Comparison of ENCODE assay signal across 34 cellular contexts in genomic region chr11:70549386-70549785, GRCh38.
"Had no signal": no experiment of that assay in that cellular context is flagged by ENCODE, and none has a peak within 500 bp of the region (broad histone marks: within the 10 kb centered on the region; RNA-seq: fewer than 3 reads in every experiment).

No MANE protein-coding gene starts in this region.

- H3K4me1 ChIP-seq: body of pancreas, esophagus muscularis mucosa, foreskin keratinocyte, gastrocnemius medialis had no signal

- DNase-seq: activated CD4-positive, alpha-beta memory T cell treated with anti-CD3 and anti-CD28 coated beads, Interleukin-2, amount 10 ng/mL, durations not matched to agents 7 days and 5 days; activated CD4-positive, alpha-beta T cell treated with anti-CD3 and anti-CD28 coated beads for 1 hour; activated CD4-positive, alpha-beta T cell treated with anti-CD3 and anti-CD28 coated beads for 4 hours; activated CD4-positive, alpha-beta T cell treated with anti-CD3 and anti-CD28 coated beads, Interleukin-2, amount 10 ng/mL, durations not matched to agents 7 days and 5 days; activated CD4-positive, alpha-beta T cell treated with anti-CD3 and anti-CD28 coated beads, Interleukin-2, amount 50 U/mL, for 4 hours; activated CD8-positive, alpha-beta memory T cell treated with anti-CD3 and anti-CD28 coated beads, Interleukin-2, amount 50 U/mL, for 48 hours; activated effector memory CD4-positive, alpha-beta T cell treated with Interleukin-2 at 50 U/mL for 16 hours; activated gamma-delta T cell treated with Interleukin-2 at 50 U/mL for 16 hours; activated naive CD4-positive, alpha-beta T cell treated with anti-CD3 and anti-CD28 coated beads, Interleukin-2, amount 50 U/mL, for 16 hours; activated naive CD4-positive, alpha-beta T cell treated with Interleukin-2 at 50 U/mL for 16 hours; activated T-cell treated with anti-CD3 and anti-CD28 coated beads for 4 hours; activated T-cell treated with anti-CD3 and anti-CD28 coated beads, Interleukin-2, amount 50 U/mL, for 24 hours; amniotic stem cell; anterior cingulate cortex; body of pancreas; caudate nucleus; cortex of kidney; dermis blood vessel endothelial cell; effector CD4-positive, alpha-beta T cell; effector memory CD8-positive, alpha-beta T cell; erythroblast; foreskin keratinocyte; gastrocnemius medialis; glutamatergic neuron; T-helper 1 cell; T-helper 17 cell; T1000 had no signal

- H3K4me1 Mint-ChIP-seq: activated CD4-positive, alpha-beta memory T cell treated with anti-CD3 and anti-CD28 coated beads, Interleukin-2, amount 10 ng/mL, durations not matched to agents 7 days and 5 days; activated CD4-positive, alpha-beta T cell treated with anti-CD3 and anti-CD28 coated beads, Interleukin-2, amount 10 ng/mL, durations not matched to agents 7 days and 5 days; activated T-helper 17 cell treated with anti-CD3 and anti-CD28 coated beads, Interleukin-2, amount 50 U/mL, for 72 hours; T-helper 17 cell had no signal

- H3K27me3 ChIP-seq: body of pancreas, foreskin keratinocyte had no signal

- H3K27me3 Mint-ChIP-seq: activated CD4-positive, alpha-beta memory T cell treated with anti-CD3 and anti-CD28 coated beads, Interleukin-2, amount 10 ng/mL, durations not matched to agents 7 days and 5 days; activated CD4-positive, alpha-beta T cell treated with anti-CD3 and anti-CD28 coated beads, Interleukin-2, amount 10 ng/mL, durations not matched to agents 7 days and 5 days; activated naive CD8-positive, alpha-beta T cell; activated T-cell treated with anti-CD3 and anti-CD28 coated beads, Interleukin-2, amount 50 U/mL, for 24 hours had no signal

- H3K4me3 Mint-ChIP-seq: activated CD4-positive, alpha-beta memory T cell treated with anti-CD3 and anti-CD28 coated beads, Interleukin-2, amount 10 ng/mL, durations not matched to agents 7 days and 5 days; activated CD4-positive, alpha-beta T cell treated with anti-CD3 and anti-CD28 coated beads, Interleukin-2, amount 10 ng/mL, durations not matched to agents 7 days and 5 days; activated naive CD8-positive, alpha-beta T cell; activated T-cell treated with anti-CD3 and anti-CD28 coated beads, Interleukin-2, amount 50 U/mL, for 24 hours; activated T-helper 17 cell treated with anti-CD3 and anti-CD28 coated beads, Interleukin-2, amount 50 U/mL, for 72 hours; effector memory CD8-positive, alpha-beta T cell; T-helper 17 cell; T-helper 2 cell treated with Interferon-gamma antibody and Interleukin-4, amounts not matched to agents 5 μg/mL and 100 μg/mL, for 36 hours; WTC11 had no signal

- FAIRE-seq: colon had no signal

- H3K36me3 Mint-ChIP-seq: activated naive CD8-positive, alpha-beta T cell; WTC11 had no signal

- H3K9me3 Mint-ChIP-seq: activated CD4-positive, alpha-beta memory T cell treated with anti-CD3 and anti-CD28 coated beads, Interleukin-2, amount 10 ng/mL, durations not matched to agents 7 days and 5 days; activated CD4-positive, alpha-beta T cell treated with anti-CD3 and anti-CD28 coated beads, Interleukin-2, amount 10 ng/mL, durations not matched to agents 7 days and 5 days; activated T-cell treated with anti-CD3 and anti-CD28 coated beads, Interleukin-2, amount 50 U/mL, for 24 hours; activated T-helper 17 cell treated with anti-CD3 and anti-CD28 coated beads, Interleukin-2, amount 50 U/mL, for 72 hours; effector memory CD8-positive, alpha-beta T cell; T-helper 2 cell treated with Interferon-gamma antibody and Interleukin-4, amounts not matched to agents 5 μg/mL and 100 μg/mL, for 36 hours; WTC11 had no signal

- H3K36me3 ChIP-seq: esophagus muscularis mucosa, gastrocnemius medialis, heart left ventricle had no signal

- H3K27ac Mint-ChIP-seq: activated CD4-positive, alpha-beta memory T cell treated with anti-CD3 and anti-CD28 coated beads, Interleukin-2, amount 10 ng/mL, durations not matched to agents 7 days and 5 days; activated CD4-positive, alpha-beta T cell treated with anti-CD3 and anti-CD28 coated beads, Interleukin-2, amount 10 ng/mL, durations not matched to agents 7 days and 5 days; activated naive CD8-positive, alpha-beta T cell; activated T-cell treated with anti-CD3 and anti-CD28 coated beads, Interleukin-2, amount 50 U/mL, for 24 hours; activated T-helper 17 cell treated with anti-CD3 and anti-CD28 coated beads, Interleukin-2, amount 50 U/mL, for 72 hours; effector memory CD8-positive, alpha-beta T cell; T-helper 17 cell; T-helper 2 cell treated with Interferon-gamma antibody and Interleukin-4, amounts not matched to agents 5 μg/mL and 100 μg/mL, for 36 hours; WTC11 had no signal

- H3K4me3 ChIP-seq: body of pancreas, esophagus muscularis mucosa, gastrocnemius medialis, heart left ventricle had no signal

- H3K9me3 ChIP-seq: body of pancreas, esophagus muscularis mucosa, gastrocnemius medialis, heart left ventricle had no signal

- H3K27ac ChIP-seq: body of pancreas, esophagus muscularis mucosa, foreskin keratinocyte, gastrocnemius medialis, heart left ventricle had no signal
